Comparison of ENCODE assay signal across 8 cellular contexts in genomic region chr1:148402152-148403084, GRCh38.
DNase-seq lines count a peak whose midpoint lies in the region; ATAC-seq lines count a peak whose summit lies in the region.
"Not testable (repeated sequence)": the region's sequence is repeated elsewhere in the genome, so short reads cannot be mapped to it uniquely, and the experiment has no call there.

No MANE protein-coding gene starts in this region.

- peak overlapping the region; percentile 82 to 100 (median 96) for H3K4me3 Mint-ChIP-seq in naive thymus-derived CD4-positive, alpha-beta T cell

- peak overlapping the region; percentile 75 for H3K4me3 ChIP-seq in Jurkat, Clone E6-1 (ENCODE audit: low read length)
- peak overlapping the region; percentile 49 for H3K4me3 ChIP-seq in SJSA1
- peak overlapping the region; percentile 93 for H3K4me3 ChIP-seq in naive thymus-derived CD4-positive, alpha-beta T cell (ENCODE audit: low read length)

- not testable (repeated sequence) for H3K9me3 Mint-ChIP-seq in naive thymus-derived CD4-positive, alpha-beta T cell

- not testable (repeated sequence) for H3K27me3 ChIP-seq in SJSA1 (replicated peaks); naive thymus-derived CD4-positive, alpha-beta T cell (ENCODE audit: control insufficient read depth in 2 of 2, insufficient read depth in 2 of 2, low read length in 2 of 2)

- DNase-seq in DMS79 (lab: John Stamatoyannopoulos, UW) (peak; percentile 55), SJSA1 (ENCODE audit: low read depth in 1 of 2, low spot score in 2 of 2) (peak; percentile 79 to 88), activated gamma-delta T cell (lab: John Stamatoyannopoulos, UW) (peak; percentile 69), fibroblast of the conjunctiva (ENCODE audit: low read depth) (peak; percentile 30)
- peak; percentile 77 for DNase-seq in Jurkat, Clone E6-1 (ENCODE audit: low read depth, low spot score)
- peak; percentile 64 to 89 (median 82) for DNase-seq in naive thymus-derived CD4-positive, alpha-beta T cell
- peak; percentile 62 to 76 for DNase-seq in stimulated activated CD8-positive, alpha-beta memory T cell treated with anti-CD3 and anti-CD28 coated beads, Interleukin-4, amount 100 ng/mL, for 4 hours (ENCODE audit: low read depth in 2 of 2, low spot score in 1 of 2)

- peak; percentile 89 for ATAC-seq in GM21619 (IDR thresholded peaks at IDR 0.05; ENCODE audit: unreplicated experiment)
- peak; percentile 94 for ATAC-seq in naive thymus-derived CD4-positive, alpha-beta T cell

- peaks cover 15 to 66% (median 35%) of the 10 kb centered on the region in 7 donors for H3K4me1 Mint-ChIP-seq in naive thymus-derived CD4-positive, alpha-beta T cell

- peak overlapping the region; percentile 96 for H3K27ac ChIP-seq in SJSA1
- H3K27ac ChIP-seq in naive thymus-derived CD4-positive, alpha-beta T cell (ENCODE audit: low read depth, low read length): peak overlapping the region; percentile 89

- POLR2A ChIA-PET in naive thymus-derived CD4-positive, alpha-beta T cell (lab: Charles Lee): interaction anchor here (0.9 to 2.0 kb wide), 5 partner anchors 14 to 120 kb away, joined by 3 to 13 read pairs (median 4); no protein-coding TSS in a partner anchor

- not testable (repeated sequence) for H3K4me1 ChIP-seq in SJSA1 (replicated peaks); naive thymus-derived CD4-positive, alpha-beta T cell (ENCODE audit: control insufficient read depth in 2 of 2, insufficient read depth in 2 of 2, low read length in 2 of 2)

- CTCF ChIA-PET in naive thymus-derived CD4-positive, alpha-beta T cell (lab: Charles Lee): interaction anchor here (1.0 to 1.1 kb wide), 2 partner anchors 30 to 31 kb away, joined by 3 to 5 read pairs; no protein-coding TSS in a partner anchor

- not testable (repeated sequence) for H3K27me3 Mint-ChIP-seq in naive thymus-derived CD4-positive, alpha-beta T cell

- intact Hi-C loops in naive thymus-derived CD4-positive, alpha-beta T cell (cut with micrococcal nuclease): loop anchor here (1.0 to 2.0 kb wide), 4 partner anchors 14 to 30 kb away; no protein-coding TSS in a partner anchor

- H3K9me3 ChIP-seq in SJSA1 (replicated peaks); naive thymus-derived CD4-positive, alpha-beta T cell (ENCODE audit: control insufficient read depth in 2 of 3, low read length in 3 of 3): not testable (repeated sequence)

- H3K36me3 ChIP-seq in SJSA1; naive thymus-derived CD4-positive, alpha-beta T cell (ENCODE audit: control insufficient read depth in 2 of 3, insufficient read depth in 3 of 3, low read length in 3 of 3): not testable (repeated sequence)

- peaks cover 4 to 15% (median 9%) of the 10 kb centered on the region in 5 donors for H3K36me3 Mint-ChIP-seq in naive thymus-derived CD4-positive, alpha-beta T cell

- peak overlapping the region; percentile 96 to 100 (median 99) for H3K27ac Mint-ChIP-seq in naive thymus-derived CD4-positive, alpha-beta T cell

Comparison
In these comparisons a context has a peak if more than half of its experiments do, and no peak if none do; other contexts are left out.
1. Peak in every context shown above with its lines: DNase-seq, ATAC-seq, H3K4me3 ChIP-seq and H3K27ac ChIP-seq.
2. DNase-seq: peak in every context shown above with its lines; median percentile 84 in SJSA1; 82 in naive thymus-derived CD4-positive, alpha-beta T cell; 77 in Jurkat, Clone E6-1; 69 in activated gamma-delta T cell; 69 in stimulated activated CD8-positive, alpha-beta memory T cell treated with anti-CD3 and anti-CD28 coated beads, Interleukin-4, amount 100 ng/mL, for 4 hours; 55 in DMS79; 30 in fibroblast of the conjunctiva.